23 cellular contexts compared by ENCODE assay signal in the genomic region with DNA sequence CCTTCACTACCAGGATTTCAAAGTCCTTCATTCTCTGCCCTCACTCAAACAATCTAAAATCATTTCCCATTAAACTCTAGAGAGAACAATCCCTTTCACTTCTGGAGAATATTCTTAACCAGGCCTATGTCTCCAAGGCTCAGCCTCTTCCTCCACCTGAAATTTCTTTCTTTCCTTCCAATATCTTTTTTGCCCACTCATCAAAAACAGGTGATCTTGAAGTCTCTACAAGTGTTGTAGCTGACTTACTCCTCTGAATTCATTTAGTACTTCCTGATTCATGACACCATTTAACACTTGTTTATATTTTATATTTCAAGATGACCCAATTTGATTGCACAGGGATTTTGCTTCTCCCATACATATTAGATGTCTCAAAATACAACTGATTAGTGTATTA.
DNase-seq lines count a peak whose midpoint lies in the region; ATAC-seq, FAIRE-seq and TF ChIP-seq lines count a peak whose summit lies in the region.
"Had no signal": no experiment of that assay in that cellular context is flagged by ENCODE, and none has a peak within 500 bp of the region (broad histone marks: within the 10 kb centered on the region; RNA-seq: fewer than 3 reads in every experiment).

No MANE protein-coding gene starts in this region.

- TF ChIP-seq RAD21 in HepG2 (CRISPR knock-in tag; IDR thresholded peaks at IDR 0.05) (no peak), IMR-90 (IDR thresholded peaks at IDR 0.05; ENCODE audit: low read length) (no peak), K562 (CRISPR knock-in tag; conservative IDR thresholded peaks at IDR 0.05 in 1 of 2, IDR thresholded peaks at IDR 0.05 in 1 of 2) (no peak)

- CTCF ChIA-PET in HepG2 (lab: Yijun Ruan, JAX; ENCODE audit: low intra/inter-chr PET ratio, low total read pairs) (no interaction called here), IMR-90 (lab: Yijun Ruan, JAX) (no interaction called here), K562 (lab: Yijun Ruan, JAX; ENCODE audit: low intra/inter-chr PET ratio) (no interaction called here), OCI-LY7 (lab: Charles Lee; ENCODE audit: unreplicated experiment) (no interaction called here)

- H3K23ac ChIP-seq in IMR-90 (ENCODE audit: low read depth, low read length): no peak overlapping the region

- H3K14ac ChIP-seq in IMR-90 (replicated peaks; ENCODE audit: low read depth, low read length): no peak overlapping the region

- BruUV-seq in HepG2 (replicated peaks; lab: Mats Ljungman, UMichigan) (no TSS peak), IMR-90 (replicated peaks; lab: Mats Ljungman, UMichigan) (no TSS peak), K562 (replicated peaks; lab: Mats Ljungman, UMichigan) (no TSS peak), OCI-LY7 (replicated peaks; lab: Mats Ljungman, UMichigan) (no TSS peak)

- H4K91ac ChIP-seq in IMR-90 (ENCODE audit: insufficient read depth, low read depth, low read length): no peak overlapping the region

- TF ChIP-seq EP300 in HepG2 (IDR thresholded peaks at IDR 0.05; ENCODE audit: low read depth in 2 of 2, low read length in 2 of 2) (no peak), HepG2 (CRISPR knock-in tag; IDR thresholded peaks at IDR 0.05; ENCODE audit: borderline replicate concordance) (no peak), K562 (IDR thresholded peaks at IDR 0.05; ENCODE audit: low read length) (no peak), suprapubic skin (IDR thresholded peaks at IDR 0.05) (no peak)

- no peaks in the 10 kb centered on the region for H3K4me1 ChIP-seq in HepG2 (ENCODE audit: insufficient read depth, low read length)
- no peaks in the 10 kb centered on the region for H3K4me1 ChIP-seq in right lobe of liver
- no peaks in the 10 kb centered on the region for H3K4me1 ChIP-seq in IMR-90 (ENCODE audit: control insufficient read depth, insufficient read depth, low read length)
- no peaks in the 10 kb centered on the region for H3K4me1 ChIP-seq in K562 (replicated peaks in 1 of 2; ENCODE audit: control insufficient read depth in 2 of 2, insufficient read depth in 2 of 2, low read length in 2 of 2)
- peaks cover 19% of the 10 kb centered on the region for H3K4me1 ChIP-seq in suprapubic skin
- H3K4me1 ChIP-seq in OCI-LY7 (ENCODE audit: insufficient read depth, low read length, poor library complexity, severe bottlenecking): no peaks in the 10 kb centered on the region
- H3K4me1 ChIP-seq: BLaER1 treated with 17β-estradiol and CSF1 and Interleukin-3, amounts not matched to agents 10 nM and 100 nM; Caco-2 had no signal

- FAIRE-seq in HepG2 (lab: Jason Lieb, UNC) (no peak), K562 (lab: Jason Lieb, UNC) (no peak)
- FAIRE-seq: A204.1, D721Med, G401.6, GM12891, GM19239 had no signal

- TF ChIP-seq CTCF in HepG2 (CRISPR knock-in tag; IDR thresholded peaks at IDR 0.05) (no peak), right lobe of liver (IDR thresholded peaks at IDR 0.05) (no peak), IMR-90 (conservative IDR thresholded peaks at IDR 0.05; ENCODE audit: low read depth, low read length) (no peak), K562 (IDR thresholded peaks at IDR 0.05 in 2 of 3, conservative IDR thresholded peaks at IDR 0.05 in 1 of 3; ENCODE audit: insufficient read depth in 2 of 3, low read depth in 1 of 3, low read length in 3 of 3) (no peak), suprapubic skin (IDR thresholded peaks at IDR 0.05) (no peak), OCI-LY7 (conservative IDR thresholded peaks at IDR 0.05; ENCODE audit: low read length) (no peak)

- H2AK5ac ChIP-seq in IMR-90 (ENCODE audit: low read depth, low read length): no peak overlapping the region

- H3K9ac ChIP-seq in HepG2 (ENCODE audit: insufficient read depth, low read depth, low read length): no peak overlapping the region
- no peak overlapping the region for H3K9ac ChIP-seq in IMR-90 (ENCODE audit: low read depth, low read length)
- no peak overlapping the region for H3K9ac ChIP-seq in K562 (ENCODE audit: insufficient read depth in 1 of 2, low read depth in 2 of 2, low read length in 2 of 2)
- H3K9ac ChIP-seq: BLaER1 treated with 17β-estradiol and CSF1 and Interleukin-3, amounts not matched to agents 10 nM and 100 nM had no signal

- no peak overlapping the region for H3K4ac ChIP-seq in IMR-90 (ENCODE audit: low read depth, low read length)

- no peak overlapping the region for H4K5ac ChIP-seq in IMR-90 (ENCODE audit: low read depth, low read length)

- DNase-seq in HepG2 (ENCODE audit: low spot score) (no peak), right lobe of liver (no peak), IMR-90 (no peak), K562 (ENCODE audit: extremely low read depth in 1 of 4, low spot score in 3 of 4) (no peak), suprapubic skin (ENCODE audit: low spot score in 2 of 2) (no peak), OCI-LY7 (ENCODE audit: low spot score) (no peak), T1000 (lab: John Stamatoyannopoulos, UW) (no peak), RKO (ENCODE audit: low spot score) (no peak)
- DNase-seq: AML-193; Caco-2; Calu3; CD4-positive, alpha-beta T cell; CD8-positive, alpha-beta T cell; DMS79 treated with DMSO at 0.1 percent for 48 hours; GF-D8 had no signal

- H3K4me3 ChIP-seq in HepG2 (replicated peaks in 1 of 3; ENCODE audit: insufficient read depth in 1 of 3, low read depth in 2 of 3, low read length in 3 of 3): no peak overlapping the region
- H3K4me3 ChIP-seq in right lobe of liver: no peak overlapping the region
- no peak overlapping the region for H3K4me3 ChIP-seq in IMR-90 (ENCODE audit: insufficient read depth, low read depth, low read length)
- no peak overlapping the region for H3K4me3 ChIP-seq in K562
- no peak overlapping the region for H3K4me3 ChIP-seq in suprapubic skin
- no peak overlapping the region for H3K4me3 ChIP-seq in OCI-LY7 (ENCODE audit: low read depth, low read length, poor library complexity, severe bottlenecking)
- H3K4me3 ChIP-seq: BLaER1 treated with 17β-estradiol and CSF1 and Interleukin-3, amounts not matched to agents 10 nM and 100 nM had no signal

- no peak overlapping the region for H2AK9ac ChIP-seq in IMR-90 (replicated peaks; ENCODE audit: low read depth, low read length, poor library complexity)

- intact Hi-C loops in HepG2 (cut with micrococcal nuclease; ENCODE audit: unreplicated experiment): no loop called here
- intact Hi-C loops in right lobe of liver (cut with DNase I): no loop called here
- intact Hi-C loops in IMR-90 (cut with micrococcal nuclease): no loop called here
- intact Hi-C loops in K562 (cut with micrococcal nuclease): no loop called here
- intact Hi-C loops in OCI-LY7 (cut with micrococcal nuclease; ENCODE audit: unreplicated experiment): no loop called here

- H2BK15ac ChIP-seq in IMR-90 (ENCODE audit: low read depth, low read length): no peak overlapping the region

- no peaks in the 10 kb centered on the region for H3K9me3 ChIP-seq in HepG2 (ENCODE audit: low read length)
- no peaks in the 10 kb centered on the region for H3K9me3 ChIP-seq in right lobe of liver
- 0 out of 2 replicates have a peak, but pooled peaks cover under 1% of the 10 kb centered on the region for H3K9me3 ChIP-seq in IMR-90 (ENCODE audit: control insufficient read depth, insufficient read depth, low read length)
- no peaks in the 10 kb centered on the region; the same call in 1 of the 2 replicates for H3K9me3 ChIP-seq in K562 (replicated peaks; ENCODE audit: control insufficient read depth, insufficient read depth, low read depth, low read length)
- H3K9me3 ChIP-seq in suprapubic skin: no peaks in the 10 kb centered on the region
- no peaks in the 10 kb centered on the region for H3K9me3 ChIP-seq in OCI-LY7 (ENCODE audit: low read length)
- H3K9me3 ChIP-seq: BLaER1 treated with 17β-estradiol and CSF1 and Interleukin-3, amounts not matched to agents 10 nM and 100 nM; Caco-2 had no signal

- ATAC-seq in HepG2: no peak
- ATAC-seq in right lobe of liver: no peak
- ATAC-seq in IMR-90 (ENCODE audit: low read depth): no peak
- no peak for ATAC-seq in K562
- ATAC-seq: CD8-positive, alpha-beta T cell had no signal

- H3K56ac ChIP-seq in IMR-90 (ENCODE audit: extremely low read depth, insufficient read depth, low read length): no peak overlapping the region

- H3K4me2 ChIP-seq in HepG2 (ENCODE audit: low read depth, low read length): no peak overlapping the region
- no peak overlapping the region for H3K4me2 ChIP-seq in IMR-90 (ENCODE audit: low read depth, low read length)
- H3K4me2 ChIP-seq in K562 (ENCODE audit: insufficient read depth, low read length): no peak overlapping the region
- H3K4me2 ChIP-seq in OCI-LY7 (ENCODE audit: low read length): no peak overlapping the region
- H3K4me2 ChIP-seq: BLaER1 treated with 17β-estradiol and CSF1 and Interleukin-3, amounts not matched to agents 10 nM and 100 nM had no signal

- no peak overlapping the region for H4K8ac ChIP-seq in IMR-90 (ENCODE audit: low read depth in 2 of 2, low read length in 2 of 2)

- H4K20me1 ChIP-seq in HepG2 (ENCODE audit: insufficient read depth, low read length) (no peaks in the 10 kb centered on the region), IMR-90 (ENCODE audit: insufficient read depth, low read length) (no peaks in the 10 kb centered on the region), K562 (replicated peaks; ENCODE audit: control insufficient read depth, insufficient read depth, low read length) (no peaks in the 10 kb centered on the region), OCI-LY7 (ENCODE audit: insufficient read depth, low read length) (no peaks in the 10 kb centered on the region)
- H4K20me1 ChIP-seq: BLaER1 treated with 17β-estradiol and CSF1 and Interleukin-3, amounts not matched to agents 10 nM and 100 nM had no signal

- in situ Hi-C loops in HepG2 (cut with HindIII; ENCODE audit: extremely low pct_ligation_motif_present, low pct_unique_long_range_greater_than_20kb): no loop called here
- in situ Hi-C loops in IMR-90 (cut with MboI; ENCODE audit: low sequenced_read_pairs): no loop called here
- in situ Hi-C loops in K562 (cut with MboI): no loop called here

- no peaks in the 10 kb centered on the region for H3K9me2 ChIP-seq in OCI-LY7 (ENCODE audit: insufficient read depth, low read length)

- H3K27me3 ChIP-seq in HepG2 (ENCODE audit: control insufficient read depth in 1 of 2, insufficient read depth in 2 of 2, low read length in 2 of 2) (no peaks in the 10 kb centered on the region), right lobe of liver (no peaks in the 10 kb centered on the region), IMR-90 (ENCODE audit: control insufficient read depth, insufficient read depth, low read length) (no peaks in the 10 kb centered on the region), K562 (ENCODE audit: control insufficient read depth in 2 of 2, insufficient read depth in 2 of 2, low read length in 2 of 2) (no peaks in the 10 kb centered on the region), suprapubic skin (no peaks in the 10 kb centered on the region)
- H3K27me3 ChIP-seq: BLaER1 treated with 17β-estradiol and CSF1 and Interleukin-3, amounts not matched to agents 10 nM and 100 nM had no signal

- no peak overlapping the region for H2BK5ac ChIP-seq in IMR-90 (ENCODE audit: low read depth, low read length, poor library complexity, severe bottlenecking)

- no peak overlapping the region for H3K18ac ChIP-seq in IMR-90 (ENCODE audit: low read depth, low read length)

- no peak overlapping the region for H2BK20ac ChIP-seq in IMR-90 (ENCODE audit: low read depth, low read length)

- H3K79me1 ChIP-seq in IMR-90 (ENCODE audit: low read depth in 1 of 2, low read length in 2 of 2): no peaks in the 10 kb centered on the region

- dilution Hi-C loops in IMR-90 (cut with HindIII; ENCODE audit: low sequenced_read_pairs, unreplicated experiment): no loop called here

- POLR2A ChIA-PET in HepG2 (lab: Yijun Ruan, JAX) (no interaction called here), IMR-90 (lab: Charles Lee; ENCODE audit: unreplicated experiment) (no interaction called here), K562 (lab: Yijun Ruan, JAX) (no interaction called here), OCI-LY7 (lab: Charles Lee) (no interaction called here)

- H3K9me1 ChIP-seq in IMR-90 (ENCODE audit: insufficient read depth, low read length): no peaks in the 10 kb centered on the region
- no peaks in the 10 kb centered on the region for H3K9me1 ChIP-seq in K562 (ENCODE audit: control insufficient read depth, insufficient read depth, low read length)

- TF ChIP-seq POLR2A in HepG2 (IDR thresholded peaks at IDR 0.05; ENCODE audit: insufficient read depth in 1 of 2, low read depth in 2 of 2, low read length in 2 of 2) (no peak), right lobe of liver (IDR thresholded peaks at IDR 0.05) (no peak), IMR-90 (IDR thresholded peaks at IDR 0.05; ENCODE audit: low read depth, low read length) (no peak), K562 (conservative IDR thresholded peaks at IDR 0.05) (no peak), suprapubic skin (IDR thresholded peaks at IDR 0.05) (no peak)

- no peak overlapping the region for H2AFZ ChIP-seq in HepG2 (ENCODE audit: low read length)
- H2AFZ ChIP-seq in IMR-90 (replicated peaks; ENCODE audit: low read length, poor library complexity): no peak overlapping the region
- H2AFZ ChIP-seq in K562 (ENCODE audit: low read depth, low read length): no peak overlapping the region
- H2AFZ ChIP-seq in OCI-LY7 (ENCODE audit: low read length): no peak overlapping the region

- no peak overlapping the region for H3K27ac ChIP-seq in HepG2 (ENCODE audit: extremely low read length, insufficient read depth, low read length)
- H3K27ac ChIP-seq in right lobe of liver: no peak overlapping the region
- no peak overlapping the region for H3K27ac ChIP-seq in IMR-90 (ENCODE audit: insufficient read depth, low read length)
- H3K27ac ChIP-seq in K562 (ENCODE audit: extremely low read depth, low read depth, low read length): no peak overlapping the region
- H3K27ac ChIP-seq in suprapubic skin: peak overlapping the region; percentile 8
- H3K27ac ChIP-seq in OCI-LY7 (ENCODE audit: low read depth, low read length, poor library complexity, severe bottlenecking): no peak overlapping the region
- H3K27ac ChIP-seq: 22Rv1; BLaER1 treated with 17β-estradiol and CSF1 and Interleukin-3, amounts not matched to agents 10 nM and 100 nM; C4-2B had no signal

- H3K79me2 ChIP-seq in HepG2 (ENCODE audit: insufficient read depth, low read length) (no peaks in the 10 kb centered on the region), K562 (ENCODE audit: control insufficient read depth, insufficient read depth, low read length) (no peaks in the 10 kb centered on the region), OCI-LY7 (ENCODE audit: insufficient read depth, low read depth, low read length) (no peaks in the 10 kb centered on the region)

- no peaks in the 10 kb centered on the region for H3K36me3 ChIP-seq in HepG2 (replicated peaks in 1 of 2; ENCODE audit: control insufficient read depth in 1 of 2, insufficient read depth in 2 of 2, low read length in 2 of 2)
- H3K36me3 ChIP-seq in right lobe of liver: no peaks in the 10 kb centered on the region
- H3K36me3 ChIP-seq in IMR-90 (ENCODE audit: control insufficient read depth, insufficient read depth, low read length): no peaks in the 10 kb centered on the region
- no peaks in the 10 kb centered on the region for H3K36me3 ChIP-seq in K562 (ENCODE audit: control insufficient read depth, insufficient read depth, low read length)
- no peaks in the 10 kb centered on the region for H3K36me3 ChIP-seq in suprapubic skin
- H3K36me3 ChIP-seq in OCI-LY7 (ENCODE audit: insufficient read depth, low read length): no peaks in the 10 kb centered on the region
- H3K36me3 ChIP-seq: BLaER1 treated with 17β-estradiol and CSF1 and Interleukin-3, amounts not matched to agents 10 nM and 100 nM had no signal

- H2BK120ac ChIP-seq in IMR-90 (ENCODE audit: low read depth, low read length): no peak overlapping the region
